In genomic region chr15:78103406-78104118, GRCh38 we compare ENCODE assay signal across 9 cellular contexts. TPM values are rescaled to one million over a fixed set of nuclear protein-coding genes. Genes with fewer than 3 reads are reported as not detected.
DNase-seq lines count a peak whose midpoint lies in the region; ATAC-seq and TF ChIP-seq lines count a peak whose summit lies in the region.
"Had no signal": no experiment of that assay in that cellular context is flagged by ENCODE, and none has a peak within 500 bp of the region (broad histone marks: within the 10 kb centered on the region; RNA-seq: fewer than 3 reads in every experiment).

No MANE protein-coding gene starts in this region.

- H3K4me3 ChIP-seq in transverse colon = no peak overlapping the region

- no peak for TF ChIP-seq EP300 in transverse colon (IDR thresholded peaks at IDR 0.05; ENCODE audit: low read depth)

- H3K27ac ChIP-seq in transverse colon (peak overlapping the region in 3 of 4 donors; percentile 16 to 44 (median 38)), foreskin keratinocyte (no peak overlapping the region)

- peaks cover 0 to 16% (median 3%) of the 10 kb centered on the region in 4 donors for H3K4me1 ChIP-seq in transverse colon
- H3K4me1 ChIP-seq in foreskin keratinocyte = no peaks in the 10 kb centered on the region

- DNase-seq in activated CD4-positive, alpha-beta T cell treated with anti-CD3 and anti-CD28 coated beads for 4 hours = peak; percentile 35 to 39
- DNase-seq in left ventricle myocardium superior = peak; percentile 42
- DNase-seq in transverse colon = peak; percentile 61
- no peak for DNase-seq in foreskin keratinocyte
- DNase-seq in WTC11 (ENCODE audit: low spot score) = no peak

- H3K36me3 ChIP-seq in transverse colon = no peaks in the 10 kb centered on the region

- WGBS in transverse colon (ENCODE audit: low coverage in 1 of 2), 2 donors = 74% methylated on average over 12 of the region's 12 CpGs; no CpG with 5 or more reads in 1 of the 2 donors

- in situ Hi-C loops in transverse colon (cut with MboI; ENCODE audit: low pct_ligation_motif_present in 1 of 4, low pct_unique_long_range_greater_than_20kb in 1 of 4, low sequenced_read_pairs in 3 of 4) = loop anchor here in 2 of 4 donors (10.0 to 25.0 kb wide), 3 partner anchors 99 to 139 kb away; partner anchors contain the start of gene ACSBG1 (in 1 of the 2)

- H3K4me1 Mint-ChIP-seq in WTC11 = no peaks in the 10 kb centered on the region; the same call in 1 of the 2 replicates

- peaks cover 9% of the 10 kb centered on the region; the same call in 1 of the 2 replicates for H3K36me3 Mint-ChIP-seq in WTC11

- no peaks in the 10 kb centered on the region for H3K9me3 ChIP-seq in transverse colon

- CTCF ChIA-PET in WTC11 (lab: Charles Lee) = interaction anchor here (1.0 to 1.4 kb wide), 2 partner anchors 103 to 144 kb away, joined by 3 to 4 read pairs; no protein-coding TSS in a partner anchor

- no peak overlapping the region for H3K27ac Mint-ChIP-seq in WTC11

- TF ChIP-seq CTCF in transverse colon (IDR thresholded peaks at IDR 0.05) (no peak), foreskin keratinocyte (conservative IDR thresholded peaks at IDR 0.05) (no peak), WTC11 (IDR thresholded peaks at IDR 0.05) (no peak)

- ATAC-seq in GM19025 (IDR thresholded peaks at IDR 0.05; ENCODE audit: low read depth, unreplicated experiment) (peak; percentile 67), HG03139 (IDR thresholded peaks at IDR 0.05; ENCODE audit: unreplicated experiment) (peak; percentile 51), left ventricle myocardium superior (peak; percentile 12), foreskin keratinocyte (no peak), GM19324 (IDR thresholded peaks at IDR 0.05; ENCODE audit: low FRiP score, unreplicated experiment) (no peak), WTC11 (no peak)

- H3K27me3 ChIP-seq in transverse colon (no peaks in the 10 kb centered on the region), foreskin keratinocyte (no peaks in the 10 kb centered on the region)

- intact Hi-C loops in left ventricle myocardium superior (cut with micrococcal nuclease) = no loop called here
- intact Hi-C loops in transverse colon (cut with DNase I; ENCODE audit: low total_unique reads) = no loop called here

- H3K4me3 Mint-ChIP-seq in WTC11 = no peak overlapping the region

- no peaks in the 10 kb centered on the region for H3K9me3 Mint-ChIP-seq in WTC11

- no peaks in the 10 kb centered on the region; the same call in 1 of the 2 replicates for H3K27me3 Mint-ChIP-seq in WTC11 (ENCODE audit: low read depth)

- POLR2A ChIA-PET in WTC11 (lab: Charles Lee) = no interaction called here

- TF ChIP-seq POLR2A in transverse colon (IDR thresholded peaks at IDR 0.05) = no peak

TF ChIP-seq in WTC11, 78 proteins besides CTCF, POLR2A, EP300 and RAD21 (continues in another document):
- TF ChIP-seq JAZF1 (CRISPR knock-in tag; IDR thresholded peaks at IDR 0.05) = no peak
- no peak for TF ChIP-seq NR3C1 (CRISPR knock-in tag; conservative IDR thresholded peaks at IDR 0.05; ENCODE audit: low read depth)
- no peak for TF ChIP-seq ZBTB43 (CRISPR knock-in tag; IDR thresholded peaks at IDR 0.05)
- TF ChIP-seq AR (CRISPR knock-in tag; IDR thresholded peaks at IDR 0.05) = no peak
- no peak for TF ChIP-seq GTF2I (CRISPR knock-in tag; conservative IDR thresholded peaks at IDR 0.05)
- no peak for TF ChIP-seq HMGXB4 (CRISPR knock-in tag; IDR thresholded peaks at IDR 0.05)
- TF ChIP-seq ESRRA (CRISPR knock-in tag; IDR thresholded peaks at IDR 0.05; ENCODE audit: borderline replicate concordance) = no peak
- TF ChIP-seq ZNF423 (CRISPR knock-in tag; IDR thresholded peaks at IDR 0.05) = no peak
- TF ChIP-seq E2F4 (CRISPR knock-in tag; IDR thresholded peaks at IDR 0.05; ENCODE audit: borderline replicate concordance, low read depth) = no peak
- no peak for TF ChIP-seq ZMAT4 (CRISPR knock-in tag; IDR thresholded peaks at IDR 0.05)
- TF ChIP-seq ZNF512 (CRISPR knock-in tag; IDR thresholded peaks at IDR 0.05; ENCODE audit: borderline replicate concordance) = no peak

RNA-seq across cellular contexts. Expression of gene SH2D7, which starts 11.2 kb away (rescaled TPM):
- total RNA-seq in left ventricle myocardium superior (not detected), transverse colon (1 to 10 TPM in 3 of 4 donors, not detected in 1; 6.0 to 9.7 (median 9.3) TPM), foreskin keratinocyte (not detected in 2 replicates), WTC11 (2021) (not detected in 3 replicates)
- not detected in 2 replicates for polyA plus RNA-seq in foreskin keratinocyte
- polyA plus RNA-seq: esophagus had no signal

RNA-seq across cellular contexts. Expression of gene TBC1D2B, which starts 26.1 kb away (rescaled TPM):
- total RNA-seq in left ventricle myocardium superior = 11.9 TPM
- total RNA-seq in transverse colon = 10 to 100 TPM; 40.4 to 62.6 (median 53.8) TPM
- total RNA-seq in foreskin keratinocyte = 24.4 and 28.7 TPM in 2 replicates
- 10.6 and 11.9 TPM in 2 replicates for polyA plus RNA-seq in foreskin keratinocyte
- 15.2 to 18.3 TPM (median 16.8 TPM) in 3 replicates for total RNA-seq in WTC11 (2021)

RNA-seq across cellular contexts. Expression of gene CIB2, which starts 27.7 kb away (rescaled TPM):
- 16.4 TPM for total RNA-seq in left ventricle myocardium superior
- 10 to 100 TPM in 2 of 4 donors, 1 to 10 TPM in 2; 8.4 to 19.5 (median 9.5) TPM for total RNA-seq in transverse colon
- total RNA-seq in foreskin keratinocyte = 13.6 and 17.4 TPM in 2 replicates
- 18.8 and 25.2 TPM in 2 replicates for polyA plus RNA-seq in foreskin keratinocyte
- total RNA-seq in WTC11 (2021) = 45.2 to 56.4 TPM (median 56.2 TPM) in 3 replicates

RNA-seq across cellular contexts. Expression of gene IDH3A, which starts 45.6 kb away (rescaled TPM):
- 470 TPM for total RNA-seq in left ventricle myocardium superior
- total RNA-seq in transverse colon = 100 to 1,000 TPM; 149 to 369 (median 166) TPM
- 73.3 and 80.4 TPM in 2 replicates for total RNA-seq in foreskin keratinocyte
- polyA plus RNA-seq in foreskin keratinocyte = 34.6 and 48.0 TPM in 2 replicates
- 37.8 to 56.6 TPM (median 38.5 TPM) in 3 replicates for total RNA-seq in WTC11 (2021)

Comparison
In these comparisons a context has a peak if more than half of its experiments do, and no peak if none do; other contexts are left out.
1. ATAC-seq: peak in GM19025 (single experiment), HG03139 (single experiment) and left ventricle myocardium superior (single experiment); none in foreskin keratinocyte (single experiment), GM19324 (single experiment) and WTC11 (single experiment).
2. DNase-seq: peak in activated CD4-positive, alpha-beta T cell treated with anti-CD3 and anti-CD28 coated beads for 4 hours (2 of 2), left ventricle myocardium superior (single experiment) and transverse colon (single experiment); none in foreskin keratinocyte (0 of 2) and WTC11 (single experiment).